ENCODE assay signal across 16 cellular contexts in genomic region chrX:154430916-154431315, GRCh38. TPM values are rescaled to one million over a fixed set of nuclear protein-coding genes. Genes with fewer than 3 reads are reported as not detected.
DNase-seq lines count a peak whose midpoint lies in the region; FAIRE-seq and TF ChIP-seq lines count a peak whose summit lies in the region.
"Had no signal": no experiment of that assay in that cellular context is flagged by ENCODE, and none has a peak within 500 bp of the region (broad histone marks: within the 10 kb centered on the region; RNA-seq: fewer than 3 reads in every experiment).

No MANE protein-coding gene starts in this region.

- H3K4me3 ChIP-seq in bronchial epithelial cell (ENCODE audit: low read depth, low read length) (no peak overlapping the region), neural progenitor cell (no peak overlapping the region)
- H3K4me3 ChIP-seq: A549 had no signal

- DNase-seq in SIG-M5 treated with dmso at 0.1 percent for 504 hours (lab: John Stamatoyannopoulos, UW; ENCODE audit: unreplicated experiment): peak; percentile 66
- no peak for DNase-seq in SIG-M5 (lab: John Stamatoyannopoulos, UW)
- no peak for DNase-seq in bronchial epithelial cell (ENCODE audit: low read depth)
- DNase-seq in neural progenitor cell (ENCODE audit: low spot score): no peak
- DNase-seq in DMS 273 (lab: John Stamatoyannopoulos, UW; ENCODE audit: unreplicated experiment): no peak
- DNase-seq in NCI-H1092 treated with DMSO at 0.1 percent for 48 hours (lab: John Stamatoyannopoulos, UW): no peak
- DNase-seq in dedifferentiated amniotic fluid mesenchymal stem cell (ENCODE audit: extremely low spot score): no peak
- DNase-seq: activated CD4-positive, CD25-positive, alpha-beta regulatory T cell; activated naive CD4-positive, alpha-beta T cell; DND-41; foreskin keratinocyte; kidney glomerular epithelial cell; NCI-H226; stimulated activated CD4-positive, alpha-beta T cell treated with anti-CD3 and anti-CD28 coated beads, Interleukin-4, amount 100 ng/mL, for 1 hour had no signal

- H2AFZ ChIP-seq in neural progenitor cell (replicated peaks): no peak overlapping the region

- H3K9me3 ChIP-seq in neural progenitor cell (ENCODE audit: low read depth): no peaks in the 10 kb centered on the region
- H3K9me3 ChIP-seq: A549 had no signal

- peak; percentile 36 for FAIRE-seq in bronchial epithelial cell (lab: Jason Lieb, UNC)
- FAIRE-seq: A549 had no signal

- H3K9ac ChIP-seq in neural progenitor cell: no peak overlapping the region

- H3K27ac ChIP-seq in neural progenitor cell: no peak overlapping the region
- H3K27ac ChIP-seq: A549, foreskin keratinocyte had no signal

- peak overlapping the region in 2 of 3 donors; percentile 71 to 73 for H3K27ac Mint-ChIP-seq in IgD-negative memory B cell
- H3K27ac Mint-ChIP-seq in neural progenitor cell: no peak overlapping the region

- H3K4me1 Mint-ChIP-seq in IgD-negative memory B cell (peaks cover 7 to 16% (median 14%) of the 10 kb centered on the region in 3 donors), neural progenitor cell (peaks cover 16% of the 10 kb centered on the region)

- H3K36me3 ChIP-seq in bronchial epithelial cell (ENCODE audit: control insufficient read depth, insufficient read depth, low read length) (peaks cover 7% of the 10 kb centered on the region), neural progenitor cell (no peaks in the 10 kb centered on the region)

- peaks cover 3% of the 10 kb centered on the region for H3K36me3 Mint-ChIP-seq in IgD-negative memory B cell
- peaks cover 6% of the 10 kb centered on the region for H3K36me3 Mint-ChIP-seq in neural progenitor cell

- H3K27me3 Mint-ChIP-seq in IgD-negative memory B cell: no peaks in the 10 kb centered on the region
- peaks cover 16% of the 10 kb centered on the region for H3K27me3 Mint-ChIP-seq in neural progenitor cell (ENCODE audit: insufficient read depth, low read depth)

- H3K4me1 ChIP-seq in neural progenitor cell: no peaks in the 10 kb centered on the region
- H3K4me1 ChIP-seq: foreskin keratinocyte had no signal

- H3K4me2 ChIP-seq in neural progenitor cell: no peak overlapping the region
- H3K4me2 ChIP-seq: A549 had no signal

- H3K4me3 Mint-ChIP-seq in IgD-negative memory B cell (peak overlapping the region in 2 of 4 donors; percentile 2 to 48), neural progenitor cell (peak overlapping the region; percentile 30)

- no peak for TF ChIP-seq CTCF in bronchial epithelial cell (IDR thresholded peaks at IDR 0.05; ENCODE audit: insufficient read depth, low read length, severe bottlenecking)
- no peak for TF ChIP-seq CTCF in neural progenitor cell (IDR thresholded peaks at IDR 0.05)

- H3K79me2 ChIP-seq in neural progenitor cell (ENCODE audit: low read depth): peaks cover 16% of the 10 kb centered on the region

- no peaks in the 10 kb centered on the region for H3K27me3 ChIP-seq in bronchial epithelial cell (ENCODE audit: control insufficient read depth, insufficient read depth, low read length)
- no peaks in the 10 kb centered on the region for H3K27me3 ChIP-seq in neural progenitor cell
- H3K27me3 ChIP-seq: foreskin keratinocyte had no signal

- no peaks in the 10 kb centered on the region for H4K20me1 ChIP-seq in neural progenitor cell (ENCODE audit: low read depth)

- H3K9me3 Mint-ChIP-seq in IgD-negative memory B cell (peaks cover 0 to 2% (median 0%) of the 10 kb centered on the region in 3 donors), neural progenitor cell (peaks cover 23% of the 10 kb centered on the region)

- peaks cover 10% of the 10 kb centered on the region for H3F3A ChIP-seq in neural progenitor cell (ENCODE audit: low read depth)

RNA-seq across cellular contexts. Expression of gene ATP6AP1, which starts 2.4 kb away (rescaled TPM):
- polyA plus RNA-seq in IgD-negative memory B cell: 93.9 TPM
- total RNA-seq in bronchial epithelial cell (44.0 and 51.7 TPM in 2 replicates), neural progenitor cell (ENCODE audit: low replicate concordance) (22.6 and 47.4 TPM in 2 replicates)

RNA-seq across cellular contexts. Expression of gene GDI1, which starts 6.0 kb away (rescaled TPM):
- 38.1 TPM for polyA plus RNA-seq in IgD-negative memory B cell
- total RNA-seq in bronchial epithelial cell (87.2 and 98.5 TPM in 2 replicates), neural progenitor cell (ENCODE audit: low replicate concordance) (119 and 244 TPM in 2 replicates)

RNA-seq across cellular contexts. Expression of gene FAM50A, which starts 13.0 kb away (rescaled TPM):
- polyA plus RNA-seq in IgD-negative memory B cell: 31.3 TPM
- total RNA-seq in bronchial epithelial cell (88.5 and 90.4 TPM in 2 replicates), neural progenitor cell (ENCODE audit: low replicate concordance) (30.4 and 36.3 TPM in 2 replicates)

RNA-seq across cellular contexts. Expression of gene TAFAZZIN, which starts 19.6 kb away (rescaled TPM):
- 51.3 TPM for polyA plus RNA-seq in IgD-negative memory B cell
- 20.6 and 22.4 TPM in 2 replicates for total RNA-seq in bronchial epithelial cell
- total RNA-seq in neural progenitor cell (ENCODE audit: low replicate concordance): 19.8 and 46.5 TPM in 2 replicates

RNA-seq across cellular contexts. Expression of gene DNASE1L1, which starts 21.9 kb away (rescaled TPM):
- 29.4 TPM for polyA plus RNA-seq in IgD-negative memory B cell
- 38.7 and 70.7 TPM in 2 replicates for total RNA-seq in bronchial epithelial cell
- 14.2 and 27.2 TPM in 2 replicates for total RNA-seq in neural progenitor cell (ENCODE audit: low replicate concordance)
